ENCODE assay signal across 22 cellular contexts in genomic region chr12:88802307-88802706, GRCh38.
"Had no signal": no experiment of that assay in that cellular context is flagged by ENCODE, and none has a peak within 500 bp of the region (broad histone marks: within the 10 kb centered on the region; RNA-seq: fewer than 3 reads in every experiment).

No MANE protein-coding gene starts in this region.

- ATAC-seq: activated naive CD4-positive, alpha-beta T cell treated with anti-CD3 and anti-CD28 coated beads, Interleukin-2, amount 50 U/mL, for 72 hours; activated T-helper 17 cell treated with anti-CD3 and anti-CD28 coated beads, Interleukin-2, amount 50 U/mL, for 72 hours; foreskin keratinocyte; left lobe of liver; naive thymus-derived CD8-positive, alpha-beta T cell; WTC11 had no signal

- H3K4me2 ChIP-seq: neural progenitor cell had no signal

- DNase-seq: activated CD4-positive, alpha-beta T cell treated with anti-CD3 and anti-CD28 coated beads, Interleukin-2, amount 50 U/mL, for 4 hours; activated CD8-positive, alpha-beta memory T cell treated with anti-CD3 and anti-CD28 coated beads for 24 hours; activated CD8-positive, alpha-beta memory T cell treated with anti-CD3 and anti-CD28 coated beads, Interleukin-2, amount 50 U/mL, for 4 hours; activated T-cell treated with anti-CD3 and anti-CD28 coated beads, Interleukin-2, amount 50 U/mL, for 24 hours; aorta; dermis blood vessel endothelial cell; effector CD8-positive, alpha-beta T cell; erythroblast; foreskin keratinocyte; naive thymus-derived CD8-positive, alpha-beta T cell; ovary; stimulated activated CD4-positive, alpha-beta T cell treated with anti-CD3 and anti-CD28 coated beads, Interleukin-4, amount 100 ng/mL, for 24 hours; substantia nigra; T1000; thyroid gland had no signal

- H3K27me3 ChIP-seq: foreskin keratinocyte, neural progenitor cell, ovary, thyroid gland had no signal

- H3K9ac ChIP-seq: neural progenitor cell had no signal

- H2AFZ ChIP-seq: neural progenitor cell had no signal

- H3K27ac ChIP-seq: foreskin keratinocyte, neural progenitor cell, ovary, prostate gland, thyroid gland had no signal

- H3K36me3 ChIP-seq: neural progenitor cell, ovary, prostate gland, thyroid gland had no signal

- H3K9me3 ChIP-seq: ovary, prostate gland, thyroid gland had no signal

- H3K4me1 ChIP-seq: foreskin keratinocyte, neural progenitor cell, prostate gland, thyroid gland had no signal

- H3K4me3 ChIP-seq: lung, neural progenitor cell, ovary, prostate gland, thyroid gland had no signal
